In genomic region chr7:29798422-29798821, GRCh38 we compare ENCODE assay signal across 32 cellular contexts. TPM values are rescaled to one million over a fixed set of nuclear protein-coding genes. Genes with fewer than 3 reads are reported as not detected.
"Had no signal": no experiment of that assay in that cellular context is flagged by ENCODE, and none has a peak within 500 bp of the region (broad histone marks: within the 10 kb centered on the region; RNA-seq: fewer than 3 reads in every experiment).

No MANE protein-coding gene starts in this region.

- H3K4me3 Mint-ChIP-seq: activated B cell treated with CpG ODN at 0.5 μM for 24 hours; activated CD8-positive, alpha-beta memory T cell treated with anti-CD3 and anti-CD28 coated beads, Interleukin-2, amount 10 ng/mL, durations not matched to agents 7 days and 5 days; activated CD8-positive, alpha-beta T cell treated with anti-CD3 and anti-CD28 coated beads, Interleukin-2, amount 10 ng/mL, durations not matched to agents 7 days and 5 days; activated naive CD8-positive, alpha-beta T cell; nephron had no signal

- H3K4me1 Mint-ChIP-seq: activated B cell treated with CpG ODN at 0.5 μM for 24 hours; activated CD8-positive, alpha-beta memory T cell treated with anti-CD3 and anti-CD28 coated beads, Interleukin-2, amount 10 ng/mL, durations not matched to agents 7 days and 5 days; nephron had no signal

- H3K27me3 ChIP-seq: body of pancreas, colonic mucosa, testis had no signal

- H3K9me3 ChIP-seq: body of pancreas, colonic mucosa, testis, transverse colon had no signal

- H3K4me3 ChIP-seq: body of pancreas, cardiac muscle cell, colonic mucosa, skin epidermis, testis, transverse colon had no signal

- H3K27ac Mint-ChIP-seq: activated B cell treated with CpG ODN at 0.5 μM for 24 hours; activated CD8-positive, alpha-beta memory T cell treated with anti-CD3 and anti-CD28 coated beads, Interleukin-2, amount 10 ng/mL, durations not matched to agents 7 days and 5 days; activated CD8-positive, alpha-beta T cell treated with anti-CD3 and anti-CD28 coated beads, Interleukin-2, amount 10 ng/mL, durations not matched to agents 7 days and 5 days; activated naive CD8-positive, alpha-beta T cell; activated T-helper 2 cell treated with anti-CD3 and anti-CD28 coated beads, Interferon-gamma antibody, Interleukin-2, Interleukin-4, amounts not matched to agents 10 μg/mL and 5 μg/mL and 100 μg/mL, durations not matched to agents 14 hours and 24 hours and 36 hours; nephron; progenitor cell of endocrine pancreas had no signal

- ATAC-seq: activated CD8-positive, alpha-beta memory T cell treated with anti-CD3 and anti-CD28 coated beads, Interleukin-2, amount 10 ng/mL, durations not matched to agents 7 days and 5 days; activated CD8-positive, alpha-beta T cell treated with anti-CD3 and anti-CD28 coated beads, Interleukin-2, amount 10 ng/mL, durations not matched to agents 7 days and 5 days; body of pancreas; left ventricle myocardium superior; sciatic nerve; stimulated activated naive CD8-positive, alpha-beta T cell treated with anti-CD3 and anti-CD28 coated beads, Interleukin-15, Interleukin-2, amounts not matched to agents 100 U/mL and 50 U/mL, for 24 hours had no signal

- DNase-seq: activated B cell treated with CpG ODN at 0.5 μM for 24 hours; activated CD4-positive, alpha-beta T cell treated with anti-CD3 and anti-CD28 coated beads, Interleukin-2, amount 50 U/mL, for 1 hour; activated CD8-positive, alpha-beta memory T cell treated with anti-CD3 and anti-CD28 coated beads, Interleukin-2, amount 10 ng/mL, durations not matched to agents 7 days and 5 days; activated CD8-positive, alpha-beta T cell treated with anti-CD3 and anti-CD28 coated beads, Interleukin-2, amount 10 ng/mL, durations not matched to agents 7 days and 5 days; activated T-cell treated with anti-CD3 and anti-CD28 coated beads, Interleukin-2, amount 50 U/mL, for 48 hours; aorta; body of pancreas; cerebellar nuclear complex; colonic mucosa; effector CD8-positive, alpha-beta T cell; islet precursor cell; left ventricle myocardium superior; stimulated activated CD4-positive, alpha-beta T cell treated with anti-CD3 and anti-CD28 coated beads, Interleukin-12 subunit alpha, Interleukin-12 subunit beta, amount 100 ng/mL, for 4 hours; stimulated activated CD4-positive, alpha-beta T cell treated with anti-CD3 and anti-CD28 coated beads, Interleukin-4, amount 100 ng/mL, for 1 hour; stimulated activated naive CD8-positive, alpha-beta T cell treated with anti-CD3 and anti-CD28 coated beads, Interleukin-15, Interleukin-2, amounts not matched to agents 100 U/mL and 50 U/mL, for 24 hours; testis; transverse colon had no signal

- H3K36me3 Mint-ChIP-seq: activated CD8-positive, alpha-beta memory T cell treated with anti-CD3 and anti-CD28 coated beads, Interleukin-2, amount 10 ng/mL, durations not matched to agents 7 days and 5 days; activated naive CD8-positive, alpha-beta T cell had no signal

- H3K27ac ChIP-seq: body of pancreas, cardiac muscle cell, colonic mucosa, epithelial cell of prostate, skin epidermis, testis, transverse colon had no signal

- H3K36me3 ChIP-seq: cardiac muscle cell, colonic mucosa, transverse colon had no signal

- FAIRE-seq: endometrium, frontal cortex, TTC549 had no signal

RNA-seq across cellular contexts. Expression of gene WIPF3, which starts 7.9 kb away (rescaled TPM):
- total RNA-seq: activated B cell treated with CpG ODN at 0.5 μM for 24 hours; activated CD8-positive, alpha-beta memory T cell treated with anti-CD3 and anti-CD28 coated beads, Interleukin-2, amount 10 ng/mL, durations not matched to agents 7 days and 5 days; activated CD8-positive, alpha-beta T cell treated with anti-CD3 and anti-CD28 coated beads, Interleukin-2, amount 10 ng/mL, durations not matched to agents 7 days and 5 days; activated T-helper 2 cell treated with anti-CD3 and anti-CD28 coated beads, Interferon-gamma antibody, Interleukin-2, Interleukin-4, amounts not matched to agents 10 μg/mL and 5 μg/mL and 100 μg/mL, durations not matched to agents 14 hours and 24 hours and 36 hours; dermis microvascular lymphatic vessel endothelial cell; lung microvascular endothelial cell; osteocyte; T-helper 2 cell treated with Interferon-gamma antibody and Interleukin-4, amounts not matched to agents 100 ng/mL and 5 ng/mL, for 36 hours had no signal
